ENCODE assay signal across 31 cellular contexts in the genomic region with DNA sequence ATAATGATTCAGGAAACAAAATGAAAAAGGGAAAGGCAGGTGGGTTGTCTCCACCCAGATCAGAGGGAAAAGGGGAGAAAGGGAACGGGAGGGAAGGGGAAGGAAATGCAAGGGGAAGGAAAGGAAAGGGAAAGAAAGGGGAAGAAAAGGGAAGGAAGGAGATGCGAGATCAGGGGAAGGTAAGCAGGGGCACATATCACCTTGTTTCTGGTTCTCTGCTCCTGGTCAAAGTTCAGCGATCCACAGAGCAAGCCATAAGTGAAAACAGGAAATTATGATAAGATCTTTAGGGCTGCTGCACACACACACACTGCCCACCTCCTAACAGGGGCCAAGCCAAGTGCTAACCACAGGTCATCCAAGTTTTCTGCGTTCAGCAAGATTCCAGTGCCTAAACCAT. TPM values are rescaled to one million over a fixed set of nuclear protein-coding genes. Genes with fewer than 3 reads are reported as not detected.
"Had no signal": no experiment of that assay in that cellular context is flagged by ENCODE, and none has a peak within 500 bp of the region (broad histone marks: within the 10 kb centered on the region; RNA-seq: fewer than 3 reads in every experiment).

No MANE protein-coding gene starts in this region.

- H3K27ac ChIP-seq: brain microvascular endothelial cell, coronary artery, dorsolateral prefrontal cortex had no signal

- H3K27me3 ChIP-seq: brain microvascular endothelial cell had no signal

- H3K4me3 ChIP-seq: coronary artery, dorsolateral prefrontal cortex had no signal

- ATAC-seq: activated CD4-positive, alpha-beta T cell treated with anti-CD3 and anti-CD28 coated beads for 36 hours; activated CD8-positive, alpha-beta memory T cell treated with anti-CD3 and anti-CD28 coated beads, Interleukin-2, amount 10 ng/mL, durations not matched to agents 7 days and 5 days; activated CD8-positive, alpha-beta T cell treated with anti-CD3 and anti-CD28 coated beads, Interleukin-2, amount 10 ng/mL, durations not matched to agents 7 days and 5 days; activated T-cell treated with anti-CD3 and anti-CD28 coated beads, Interleukin-2, amount 50 U/mL, for 4 hours; activated T-helper 17 cell treated with anti-CD3 and anti-CD28 coated beads, Interleukin-2, amount 50 U/mL, for 72 hours; esophagus mucosa; T-helper 17 cell had no signal

- DNase-seq: activated CD4-positive, alpha-beta memory T cell treated with anti-CD3 and anti-CD28 coated beads for 36 hours; activated CD4-positive, alpha-beta T cell treated with anti-CD3 and anti-CD28 coated beads for 36 hours; activated CD4-positive, alpha-beta T cell treated with anti-CD3 and anti-CD28 coated beads, Interleukin-2, amount 10 ng/mL, durations not matched to agents 24 days and 14 days; activated CD4-positive, CD25-positive, alpha-beta regulatory T cell; activated CD4-positive, CD25-positive, alpha-beta regulatory T cell treated with anti-CD3 and anti-CD28 coated beads, Interleukin-2, amount 50 U/mL, for 72 hours; activated CD8-positive, alpha-beta memory T cell treated with anti-CD3 and anti-CD28 coated beads, Interleukin-2, amount 10 ng/mL, durations not matched to agents 7 days and 5 days; activated CD8-positive, alpha-beta memory T cell treated with anti-CD3 and anti-CD28 coated beads, Interleukin-2, amount 50 U/mL, for 4 hours; activated CD8-positive, alpha-beta T cell treated with anti-CD3 and anti-CD28 coated beads, Interleukin-2, amount 10 ng/mL, durations not matched to agents 7 days and 5 days; activated effector memory CD4-positive, alpha-beta T cell treated with Interleukin-2 at 50 U/mL for 16 hours; activated gamma-delta T cell treated with Interleukin-2 at 50 U/mL for 16 hours; activated naive CD4-positive, alpha-beta T cell treated with anti-CD3 and anti-CD28 coated beads, Interleukin-2, amount 50 U/mL, for 16 hours; activated naive CD4-positive, alpha-beta T cell treated with Interleukin-2 at 50 U/mL for 16 hours; activated T-cell treated with anti-CD3 and anti-CD28 coated beads, Interleukin-2, amount 50 U/mL, for 4 hours; amniotic stem cell; anterior cingulate cortex; brain microvascular endothelial cell; dorsolateral prefrontal cortex; effector memory CD4-positive, alpha-beta T cell; endodermal cell; foreskin fibroblast; head of caudate nucleus; T-helper 17 cell; T1000 had no signal

- FAIRE-seq: astrocyte, bronchial epithelial cell, frontal cortex had no signal

- H3K36me3 ChIP-seq: brain microvascular endothelial cell had no signal

RNA-seq across cellular contexts. Expression of a gene that starts 37.5 kb away (rescaled TPM):
- total RNA-seq: activated CD4-positive, alpha-beta memory T cell treated with anti-CD3 and anti-CD28 coated beads for 36 hours; activated CD4-positive, alpha-beta T cell treated with anti-CD3 and anti-CD28 coated beads for 36 hours; activated CD4-positive, alpha-beta T cell treated with anti-CD3 and anti-CD28 coated beads, Interleukin-2, amount 10 ng/mL, durations not matched to agents 24 days and 14 days; activated CD8-positive, alpha-beta memory T cell treated with anti-CD3 and anti-CD28 coated beads for 36 hours; activated CD8-positive, alpha-beta memory T cell treated with anti-CD3 and anti-CD28 coated beads, Interleukin-2, amount 10 ng/mL, durations not matched to agents 7 days and 5 days; activated CD8-positive, alpha-beta T cell treated with anti-CD3 and anti-CD28 coated beads, Interleukin-2, amount 10 ng/mL, durations not matched to agents 7 days and 5 days; activated T-cell treated with anti-CD3 and anti-CD28 coated beads, Interleukin-2, amount 50 U/mL, for 4 hours; activated T-helper 17 cell treated with anti-CD3 and anti-CD28 coated beads, Interleukin-2, amount 50 U/mL, for 72 hours; bronchial epithelial cell; epithelial cell of proximal tubule; esophagus mucosa; T-helper 17 cell had no signal
